Comparison of ENCODE assay signal across 38 cellular contexts in the genomic region with DNA sequence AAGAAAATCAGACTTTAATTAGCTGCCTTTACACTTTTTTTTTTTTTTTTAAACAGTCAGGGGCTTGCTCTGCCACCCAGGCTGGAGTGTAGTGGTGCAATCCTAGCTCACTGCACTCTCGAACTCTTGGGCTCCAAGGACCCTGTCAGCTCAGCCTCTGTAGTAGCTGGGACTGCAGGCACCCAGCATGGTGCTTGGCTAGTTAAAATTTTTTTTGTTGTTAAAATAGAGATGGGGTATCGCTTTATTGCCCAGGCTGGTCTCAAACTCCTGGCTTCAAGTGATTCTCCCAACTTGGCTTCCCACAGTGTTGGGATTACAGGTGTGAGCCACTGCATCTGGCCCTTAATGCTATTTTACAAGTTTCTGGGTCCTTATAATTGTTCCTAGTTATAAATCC.
"Had no signal": no experiment of that assay in that cellular context is flagged by ENCODE, and none has a peak within 500 bp of the region (broad histone marks: within the 10 kb centered on the region; RNA-seq: fewer than 3 reads in every experiment).

No MANE protein-coding gene starts in this region.

- H3K4me3 ChIP-seq: adrenal gland, body of pancreas, breast epithelium had no signal

- H3K27ac Mint-ChIP-seq: activated CD4-positive, alpha-beta memory T cell treated with anti-CD3 and anti-CD28 coated beads for 36 hours; activated CD4-positive, alpha-beta T cell treated with anti-CD3 and anti-CD28 coated beads for 36 hours; activated CD4-positive, alpha-beta T cell treated with anti-CD3 and anti-CD28 coated beads, Interleukin-2, amount 10 ng/mL, durations not matched to agents 24 days and 14 days; activated CD8-positive, alpha-beta T cell treated with anti-CD3 and anti-CD28 coated beads for 36 hours; activated naive CD4-positive, alpha-beta T cell treated with anti-CD3 and anti-CD28 coated beads for 36 hours; activated naive CD4-positive, alpha-beta T cell treated with anti-CD3 and anti-CD28 coated beads, Interleukin-2, amount 50 U/mL, for 72 hours; activated naive CD8-positive, alpha-beta T cell treated with anti-CD3 and anti-CD28 coated beads for 36 hours; activated T-cell treated with anti-CD3 and anti-CD28 coated beads, Interleukin-2, amount 50 U/mL, for 72 hours; activated T-helper 1 cell treated with anti-CD3 and anti-CD28 coated beads, Interleukin-12 subunit alpha, Interleukin-12 subunit beta, Interleukin-2, Interleukin-4 antibody, amounts not matched to agents 30 ng/mL and 10 ng/mL and 1 ng/mL, durations not matched to agents 14 hours and 24 hours and 36 hours; activated T-helper 17 cell treated with anti-CD3 and anti-CD28 coated beads, Interleukin-2, amount 50 U/mL, for 72 hours; T-helper 1 cell treated with Interleukin-12 subunit alpha and Interleukin-12 subunit beta and Interleukin-4 antibody, amounts not matched to agents 30 μg/mL and 1 μg/mL, for 36 hours; T-helper 2 cell treated with Interferon-gamma antibody and Interleukin-4, amounts not matched to agents 5 μg/mL and 100 μg/mL, for 36 hours had no signal

- H3K36me3 ChIP-seq: adrenal gland, brain microvascular endothelial cell, breast epithelium had no signal

- ATAC-seq: activated CD4-positive, alpha-beta T cell treated with anti-CD3 and anti-CD28 coated beads for 36 hours; activated CD4-positive, CD25-positive, alpha-beta regulatory T cell treated with anti-CD3 and anti-CD28 coated beads, Interleukin-2, amount 50 U/mL, for 24 hours; activated CD8-positive, alpha-beta T cell treated with anti-CD3 and anti-CD28 coated beads for 36 hours; activated naive CD4-positive, alpha-beta T cell treated with anti-CD3 and anti-CD28 coated beads, Interleukin-2, amount 50 U/mL, for 72 hours; activated T-cell treated with anti-CD3 and anti-CD28 coated beads, Interleukin-2, amount 50 U/mL, for 4 hours; activated T-cell treated with anti-CD3 and anti-CD28 coated beads, Interleukin-2, amount 50 U/mL, for 72 hours; activated T-helper 17 cell treated with anti-CD3 and anti-CD28 coated beads, Interleukin-2, amount 50 U/mL, for 72 hours; body of pancreas had no signal

- H3K4me1 Mint-ChIP-seq: activated CD4-positive, alpha-beta T cell treated with anti-CD3 and anti-CD28 coated beads for 36 hours; activated CD4-positive, alpha-beta T cell treated with anti-CD3 and anti-CD28 coated beads, Interleukin-2, amount 10 ng/mL, durations not matched to agents 24 days and 14 days; activated naive CD8-positive, alpha-beta T cell treated with anti-CD3 and anti-CD28 coated beads for 36 hours; activated T-helper 17 cell treated with anti-CD3 and anti-CD28 coated beads, Interleukin-2, amount 50 U/mL, for 72 hours had no signal

- H3K9me3 ChIP-seq: adrenal gland, body of pancreas, breast epithelium had no signal

- H3K36me3 Mint-ChIP-seq: activated CD4-positive, alpha-beta memory T cell treated with anti-CD3 and anti-CD28 coated beads for 36 hours; activated naive CD4-positive, alpha-beta T cell treated with anti-CD3 and anti-CD28 coated beads, Interleukin-2, amount 50 U/mL, for 72 hours; activated naive CD8-positive, alpha-beta T cell treated with anti-CD3 and anti-CD28 coated beads for 36 hours had no signal

- H3K27ac ChIP-seq: adrenal gland, body of pancreas, brain microvascular endothelial cell, breast epithelium, VCaP had no signal

- H3K4me3 Mint-ChIP-seq: activated CD4-positive, alpha-beta memory T cell treated with anti-CD3 and anti-CD28 coated beads for 36 hours; activated CD4-positive, alpha-beta T cell treated with anti-CD3 and anti-CD28 coated beads for 36 hours; activated CD4-positive, alpha-beta T cell treated with anti-CD3 and anti-CD28 coated beads, Interleukin-2, amount 10 ng/mL, durations not matched to agents 24 days and 14 days; activated CD8-positive, alpha-beta T cell treated with anti-CD3 and anti-CD28 coated beads for 36 hours; activated naive CD4-positive, alpha-beta T cell treated with anti-CD3 and anti-CD28 coated beads for 36 hours; activated naive CD8-positive, alpha-beta T cell treated with anti-CD3 and anti-CD28 coated beads for 36 hours; activated T-cell treated with anti-CD3 and anti-CD28 coated beads, Interleukin-2, amount 50 U/mL, for 4 hours; activated T-cell treated with anti-CD3 and anti-CD28 coated beads, Interleukin-2, amount 50 U/mL, for 72 hours; activated T-helper 1 cell treated with anti-CD3 and anti-CD28 coated beads, Interleukin-12 subunit alpha, Interleukin-12 subunit beta, Interleukin-2, Interleukin-4 antibody, amounts not matched to agents 30 ng/mL and 10 ng/mL and 1 ng/mL, durations not matched to agents 14 hours and 24 hours and 36 hours; activated T-helper 17 cell treated with anti-CD3 and anti-CD28 coated beads, Interleukin-2, amount 50 U/mL, for 72 hours; T-helper 1 cell treated with Interleukin-12 subunit alpha and Interleukin-12 subunit beta and Interleukin-4 antibody, amounts not matched to agents 30 μg/mL and 1 μg/mL, for 36 hours; T-helper 2 cell treated with Interferon-gamma antibody and Interleukin-4, amounts not matched to agents 5 μg/mL and 100 μg/mL, for 36 hours had no signal

- H3K9me3 Mint-ChIP-seq: activated CD4-positive, alpha-beta memory T cell treated with anti-CD3 and anti-CD28 coated beads for 36 hours; activated CD4-positive, alpha-beta T cell treated with anti-CD3 and anti-CD28 coated beads, Interleukin-2, amount 10 ng/mL, durations not matched to agents 24 days and 14 days; activated CD8-positive, alpha-beta T cell treated with anti-CD3 and anti-CD28 coated beads for 36 hours; activated naive CD4-positive, alpha-beta T cell treated with anti-CD3 and anti-CD28 coated beads for 36 hours; activated naive CD8-positive, alpha-beta T cell treated with anti-CD3 and anti-CD28 coated beads for 36 hours; activated T-cell treated with anti-CD3 and anti-CD28 coated beads, Interleukin-2, amount 50 U/mL, for 4 hours; activated T-cell treated with anti-CD3 and anti-CD28 coated beads, Interleukin-2, amount 50 U/mL, for 72 hours; activated T-helper 1 cell treated with anti-CD3 and anti-CD28 coated beads, Interleukin-12 subunit alpha, Interleukin-12 subunit beta, Interleukin-2, Interleukin-4 antibody, amounts not matched to agents 30 ng/mL and 10 ng/mL and 1 ng/mL, durations not matched to agents 14 hours and 24 hours and 36 hours; activated T-helper 17 cell treated with anti-CD3 and anti-CD28 coated beads, Interleukin-2, amount 50 U/mL, for 72 hours; T-helper 1 cell treated with Interleukin-12 subunit alpha and Interleukin-12 subunit beta and Interleukin-4 antibody, amounts not matched to agents 30 μg/mL and 1 μg/mL, for 36 hours; T-helper 2 cell treated with Interferon-gamma antibody and Interleukin-4, amounts not matched to agents 5 μg/mL and 100 μg/mL, for 36 hours had no signal

- H3K27me3 ChIP-seq: adrenal gland, body of pancreas, brain microvascular endothelial cell, breast epithelium had no signal

- H3K27me3 Mint-ChIP-seq: activated CD4-positive, alpha-beta memory T cell treated with anti-CD3 and anti-CD28 coated beads for 36 hours had no signal

- H3K4me1 ChIP-seq: adrenal gland, body of pancreas, breast epithelium had no signal

- DNase-seq: activated CD4-positive, alpha-beta memory T cell treated with anti-CD3 and anti-CD28 coated beads for 36 hours; activated CD4-positive, alpha-beta T cell treated with anti-CD3 and anti-CD28 coated beads for 1 hour; activated CD4-positive, alpha-beta T cell treated with anti-CD3 and anti-CD28 coated beads for 36 hours; activated CD4-positive, alpha-beta T cell treated with anti-CD3 and anti-CD28 coated beads, Interleukin-2, amount 10 ng/mL, durations not matched to agents 24 days and 14 days; activated CD4-positive, alpha-beta T cell treated with anti-CD3 and anti-CD28 coated beads, Interleukin-2, amount 50 U/mL, for 1 hour; activated CD4-positive, alpha-beta T cell treated with anti-CD3 and anti-CD28 coated beads, Interleukin-2, amount 50 U/mL, for 4 hours; activated CD4-positive, CD25-positive, alpha-beta regulatory T cell; activated CD8-positive, alpha-beta memory T cell treated with anti-CD3 and anti-CD28 coated beads, Interleukin-2, amount 50 U/mL, for 4 hours; activated CD8-positive, alpha-beta T cell treated with anti-CD3 and anti-CD28 coated beads for 36 hours; activated effector memory CD4-positive, alpha-beta T cell treated with anti-CD3 and anti-CD28 coated beads, Interleukin-2, amount 50 U/mL, for 16 hours; activated gamma-delta T cell treated with Interleukin-2 at 50 U/mL for 16 hours; activated naive CD4-positive, alpha-beta T cell; activated naive CD4-positive, alpha-beta T cell treated with anti-CD3 and anti-CD28 coated beads for 36 hours; activated naive CD4-positive, alpha-beta T cell treated with anti-CD3 and anti-CD28 coated beads, Interleukin-2, amount 50 U/mL, for 16 hours; activated naive CD8-positive, alpha-beta T cell treated with anti-CD3 and anti-CD28 coated beads for 36 hours; activated T-cell treated with anti-CD3 and anti-CD28 coated beads for 4 hours; activated T-cell treated with anti-CD3 and anti-CD28 coated beads, Interleukin-2, amount 50 U/mL, for 1 hour; activated T-cell treated with anti-CD3 and anti-CD28 coated beads, Interleukin-2, amount 50 U/mL, for 4 hours; activated T-cell treated with anti-CD3 and anti-CD28 coated beads, Interleukin-2, amount 50 U/mL, for 72 hours; adrenal gland; amniotic stem cell; aorta; body of pancreas; brain microvascular endothelial cell; central memory CD4-positive, alpha-beta T cell; cerebellar nuclear complex; T-helper 1 cell; T-helper 2 cell; T-helper 9 cell had no signal

- FAIRE-seq: astrocyte had no signal
